ENCODE assay signal across 2 cellular contexts in the genomic region with DNA sequence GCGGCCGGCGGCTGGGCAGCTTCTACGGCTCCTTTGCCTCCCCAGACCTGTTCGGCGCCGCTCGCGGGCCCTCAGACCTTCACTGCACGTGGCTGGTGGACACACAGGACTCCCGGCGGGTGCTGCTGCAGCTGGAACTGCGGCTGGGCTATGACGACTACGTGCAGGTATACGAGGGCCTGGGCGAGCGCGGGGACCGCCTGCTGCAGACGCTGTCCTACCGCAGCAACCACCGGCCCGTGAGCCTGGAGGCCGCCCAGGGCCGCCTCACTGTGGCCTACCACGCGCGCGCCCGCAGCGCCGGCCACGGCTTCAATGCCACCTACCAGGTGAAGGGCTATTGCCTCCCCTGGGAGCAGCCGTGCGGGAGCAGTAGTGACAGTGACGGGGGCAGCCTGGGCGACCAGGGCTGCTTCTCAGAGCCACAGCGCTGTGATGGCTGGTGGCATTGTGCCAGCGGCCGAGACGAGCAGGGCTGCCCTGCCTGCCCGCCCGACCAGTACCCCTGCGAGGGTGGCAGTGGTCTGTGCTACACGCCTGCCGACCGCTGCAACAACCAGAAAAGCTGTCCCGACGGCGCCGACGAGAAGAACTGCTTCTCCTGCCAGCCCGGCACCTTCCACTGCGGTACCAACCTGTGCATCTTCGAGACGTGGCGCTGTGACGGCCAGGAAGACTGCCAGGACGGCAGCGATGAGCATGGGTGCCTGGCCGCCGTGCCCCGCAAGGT.
TF ChIP-seq lines count a peak whose summit lies in the region.

No MANE protein-coding gene starts in this region.

TF ChIP-seq in SK-N-SH, 30 proteins besides CTCF, POLR2A, EP300 and RAD21 (continued from another document):
- TF ChIP-seq, protein P1, sequence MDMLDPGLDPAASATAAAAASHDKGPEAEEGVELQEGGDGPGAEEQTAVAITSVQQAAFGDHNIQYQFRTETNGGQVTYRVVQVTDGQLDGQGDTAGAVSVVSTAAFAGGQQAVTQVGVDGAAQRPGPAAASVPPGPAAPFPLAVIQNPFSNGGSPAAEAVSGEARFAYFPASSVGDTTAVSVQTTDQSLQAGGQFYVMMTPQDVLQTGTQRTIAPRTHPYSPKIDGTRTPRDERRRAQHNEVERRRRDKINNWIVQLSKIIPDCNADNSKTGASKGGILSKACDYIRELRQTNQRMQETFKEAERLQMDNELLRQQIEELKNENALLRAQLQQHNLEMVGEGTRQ (IDR thresholded peaks at IDR 0.05; ENCODE audit: borderline replicate concordance, low read depth, low read length), result no peak
- TF ChIP-seq MEF2A (IDR thresholded peaks at IDR 0.05; ENCODE audit: borderline replicate concordance, low read depth) (no peak), CHD2 (IDR thresholded peaks at IDR 0.05; ENCODE audit: low read length, partially characterized antibody) (no peak), TEAD4 (IDR thresholded peaks at IDR 0.05; ENCODE audit: borderline replicate concordance, insufficient read depth) (no peak), FOXM1 (IDR thresholded peaks at IDR 0.05; ENCODE audit: low read depth) (no peak), RFX5 (IDR thresholded peaks at IDR 0.05; ENCODE audit: low read length) (no peak), TCF12 (IDR thresholded peaks at IDR 0.05) (no peak)

TF ChIP-seq in SK-N-SH treated with all-trans-retinoic acid at 6 μM for 48 hours, 23 proteins besides CTCF, POLR2A, EP300 and RAD21 (continued from another document):
- TF ChIP-seq, protein P2, sequence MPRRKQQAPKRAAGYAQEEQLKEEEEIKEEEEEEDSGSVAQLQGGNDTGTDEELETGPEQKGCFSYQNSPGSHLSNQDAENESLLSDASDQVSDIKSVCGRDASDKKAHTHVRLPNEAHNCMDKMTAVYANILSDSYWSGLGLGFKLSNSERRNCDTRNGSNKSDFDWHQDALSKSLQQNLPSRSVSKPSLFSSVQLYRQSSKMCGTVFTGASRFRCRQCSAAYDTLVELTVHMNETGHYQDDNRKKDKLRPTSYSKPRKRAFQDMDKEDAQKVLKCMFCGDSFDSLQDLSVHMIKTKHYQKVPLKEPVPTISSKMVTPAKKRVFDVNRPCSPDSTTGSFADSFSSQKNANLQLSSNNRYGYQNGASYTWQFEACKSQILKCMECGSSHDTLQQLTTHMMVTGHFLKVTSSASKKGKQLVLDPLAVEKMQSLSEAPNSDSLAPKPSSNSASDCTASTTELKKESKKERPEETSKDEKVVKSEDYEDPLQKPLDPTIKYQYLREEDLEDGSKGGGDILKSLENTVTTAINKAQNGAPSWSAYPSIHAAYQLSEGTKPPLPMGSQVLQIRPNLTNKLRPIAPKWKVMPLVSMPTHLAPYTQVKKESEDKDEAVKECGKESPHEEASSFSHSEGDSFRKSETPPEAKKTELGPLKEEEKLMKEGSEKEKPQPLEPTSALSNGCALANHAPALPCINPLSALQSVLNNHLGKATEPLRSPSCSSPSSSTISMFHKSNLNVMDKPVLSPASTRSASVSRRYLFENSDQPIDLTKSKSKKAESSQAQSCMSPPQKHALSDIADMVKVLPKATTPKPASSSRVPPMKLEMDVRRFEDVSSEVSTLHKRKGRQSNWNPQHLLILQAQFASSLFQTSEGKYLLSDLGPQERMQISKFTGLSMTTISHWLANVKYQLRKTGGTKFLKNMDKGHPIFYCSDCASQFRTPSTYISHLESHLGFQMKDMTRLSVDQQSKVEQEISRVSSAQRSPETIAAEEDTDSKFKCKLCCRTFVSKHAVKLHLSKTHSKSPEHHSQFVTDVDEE (CRISPR knock-in tag; IDR thresholded peaks at IDR 0.05), result no peak
- TF ChIP-seq, protein P3, sequence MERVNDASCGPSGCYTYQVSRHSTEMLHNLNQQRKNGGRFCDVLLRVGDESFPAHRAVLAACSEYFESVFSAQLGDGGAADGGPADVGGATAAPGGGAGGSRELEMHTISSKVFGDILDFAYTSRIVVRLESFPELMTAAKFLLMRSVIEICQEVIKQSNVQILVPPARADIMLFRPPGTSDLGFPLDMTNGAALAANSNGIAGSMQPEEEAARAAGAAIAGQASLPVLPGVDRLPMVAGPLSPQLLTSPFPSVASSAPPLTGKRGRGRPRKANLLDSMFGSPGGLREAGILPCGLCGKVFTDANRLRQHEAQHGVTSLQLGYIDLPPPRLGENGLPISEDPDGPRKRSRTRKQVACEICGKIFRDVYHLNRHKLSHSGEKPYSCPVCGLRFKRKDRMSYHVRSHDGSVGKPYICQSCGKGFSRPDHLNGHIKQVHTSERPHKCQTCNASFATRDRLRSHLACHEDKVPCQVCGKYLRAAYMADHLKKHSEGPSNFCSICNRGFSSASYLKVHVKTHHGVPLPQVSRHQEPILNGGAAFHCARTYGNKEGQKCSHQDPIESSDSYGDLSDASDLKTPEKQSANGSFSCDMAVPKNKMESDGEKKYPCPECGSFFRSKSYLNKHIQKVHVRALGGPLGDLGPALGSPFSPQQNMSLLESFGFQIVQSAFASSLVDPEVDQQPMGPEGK (CRISPR knock-in tag; IDR thresholded peaks at IDR 0.05; ENCODE audit: borderline replicate concordance), result no peak
- TF ChIP-seq ZFP3 (CRISPR knock-in tag; IDR thresholded peaks at IDR 0.05) (no peak), SNAI2 (CRISPR knock-in tag; IDR thresholded peaks at IDR 0.05) (no peak), PPARA (CRISPR knock-in tag; IDR thresholded peaks at IDR 0.05; ENCODE audit: borderline replicate concordance) (no peak), ISL1 (CRISPR knock-in tag; IDR thresholded peaks at IDR 0.05) (no peak), ARNTL (CRISPR knock-in tag; IDR thresholded peaks at IDR 0.05; ENCODE audit: borderline replicate concordance, low read depth) (no peak), TOX (CRISPR knock-in tag; IDR thresholded peaks at IDR 0.05; ENCODE audit: borderline replicate concordance) (no peak), TCF4 (CRISPR knock-in tag; IDR thresholded peaks at IDR 0.05; ENCODE audit: borderline replicate concordance) (no peak)
- TF ChIP-seq, protein P4, sequence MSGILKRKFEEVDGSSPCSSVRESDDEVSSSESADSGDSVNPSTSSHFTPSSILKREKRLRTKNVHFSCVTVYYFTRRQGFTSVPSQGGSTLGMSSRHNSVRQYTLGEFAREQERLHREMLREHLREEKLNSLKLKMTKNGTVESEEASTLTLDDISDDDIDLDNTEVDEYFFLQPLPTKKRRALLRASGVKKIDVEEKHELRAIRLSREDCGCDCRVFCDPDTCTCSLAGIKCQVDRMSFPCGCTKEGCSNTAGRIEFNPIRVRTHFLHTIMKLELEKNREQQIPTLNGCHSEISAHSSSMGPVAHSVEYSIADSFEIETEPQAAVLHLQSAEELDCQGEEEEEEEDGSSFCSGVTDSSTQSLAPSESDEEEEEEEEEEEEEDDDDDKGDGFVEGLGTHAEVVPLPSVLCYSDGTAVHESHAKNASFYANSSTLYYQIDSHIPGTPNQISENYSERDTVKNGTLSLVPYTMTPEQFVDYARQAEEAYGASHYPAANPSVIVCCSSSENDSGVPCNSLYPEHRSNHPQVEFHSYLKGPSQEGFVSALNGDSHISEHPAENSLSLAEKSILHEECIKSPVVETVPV (CRISPR knock-in tag; IDR thresholded peaks at IDR 0.05), result no peak
- TF ChIP-seq, protein P5, sequence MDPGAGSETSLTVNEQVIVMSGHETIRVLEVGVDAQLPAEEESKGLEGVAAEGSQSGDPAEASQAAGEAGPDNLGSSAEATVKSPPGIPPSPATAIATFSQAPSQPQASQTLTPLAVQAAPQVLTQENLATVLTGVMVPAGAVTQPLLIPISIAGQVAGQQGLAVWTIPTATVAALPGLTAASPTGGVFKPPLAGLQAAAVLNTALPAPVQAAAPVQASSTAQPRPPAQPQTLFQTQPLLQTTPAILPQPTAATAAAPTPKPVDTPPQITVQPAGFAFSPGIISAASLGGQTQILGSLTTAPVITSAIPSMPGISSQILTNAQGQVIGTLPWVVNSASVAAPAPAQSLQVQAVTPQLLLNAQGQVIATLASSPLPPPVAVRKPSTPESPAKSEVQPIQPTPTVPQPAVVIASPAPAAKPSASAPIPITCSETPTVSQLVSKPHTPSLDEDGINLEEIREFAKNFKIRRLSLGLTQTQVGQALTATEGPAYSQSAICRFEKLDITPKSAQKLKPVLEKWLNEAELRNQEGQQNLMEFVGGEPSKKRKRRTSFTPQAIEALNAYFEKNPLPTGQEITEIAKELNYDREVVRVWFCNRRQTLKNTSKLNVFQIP (CRISPR knock-in tag; IDR thresholded peaks at IDR 0.05; ENCODE audit: borderline replicate concordance, low read depth), result no peak
